ENCODE assay signal across 8 cellular contexts in genomic region chr17:47946929-47947397, GRCh38. TPM values are rescaled to one million over a fixed set of nuclear protein-coding genes. Genes with fewer than 3 reads are reported as not detected.
DNase-seq lines count a peak whose midpoint lies in the region; ATAC-seq and TF ChIP-seq lines count a peak whose summit lies in the region.

No MANE protein-coding gene starts in this region.

- H3K9me2 ChIP-seq in Karpas-422 (replicated peaks; ENCODE audit: insufficient read depth, low read length) = no peaks in the 10 kb centered on the region

- H3K27me3 ChIP-seq in Karpas-422 (ENCODE audit: low read length) (no peaks in the 10 kb centered on the region), Peyer's patch (no peaks in the 10 kb centered on the region)

- TF ChIP-seq POLR2A in Peyer's patch (IDR thresholded peaks at IDR 0.05) = peak; percentile 40 to 49

- H3K9ac ChIP-seq in Karpas-422 (ENCODE audit: low read length) = no peak overlapping the region

- DNase-seq in ACHN (peak; percentile 86), Karpas-422 (peak; percentile 92), Peyer's patch (peak; percentile 79 to 94 (median 83)), nephron progenitor cell (peak; percentile 69)
- DNase-seq in activated T-cell treated with anti-CD3 and anti-CD28 coated beads, Interleukin-2, amount 50 U/mL, for 4 hours = peak; percentile 68
- DNase-seq in stimulated activated naive CD8-positive, alpha-beta T cell treated with anti-CD3 and anti-CD28 coated beads, Interleukin-15, Interleukin-2, amounts not matched to agents 100 U/mL and 50 U/mL, for 24 hours = peak; percentile 81

- H3K27me3 Mint-ChIP-seq in activated T-cell treated with anti-CD3 and anti-CD28 coated beads, Interleukin-2, amount 50 U/mL, for 4 hours (ENCODE audit: low read depth) = no peaks in the 10 kb centered on the region
- H3K27me3 Mint-ChIP-seq in nephron progenitor cell (ENCODE audit: low read depth, poor library complexity) = peaks cover 9% of the 10 kb centered on the region

- ATAC-seq in GM18858 (IDR thresholded peaks at IDR 0.05; ENCODE audit: unreplicated experiment) (peak; percentile 38), esophagus mucosa (peak; percentile 81)
- peak; percentile 80 to 83 for ATAC-seq in activated T-cell treated with anti-CD3 and anti-CD28 coated beads, Interleukin-2, amount 50 U/mL, for 4 hours
- peak; percentile 83 for ATAC-seq in stimulated activated naive CD8-positive, alpha-beta T cell treated with anti-CD3 and anti-CD28 coated beads, Interleukin-15, Interleukin-2, amounts not matched to agents 100 U/mL and 50 U/mL, for 24 hours

- H3K4me3 Mint-ChIP-seq in activated T-cell treated with anti-CD3 and anti-CD28 coated beads, Interleukin-2, amount 50 U/mL, for 4 hours = no peak overlapping the region
- no peak overlapping the region for H3K4me3 Mint-ChIP-seq in nephron progenitor cell

- no peaks in the 10 kb centered on the region for H3K9me3 ChIP-seq in Karpas-422 (ENCODE audit: low read length)
- no peaks in the 10 kb centered on the region for H3K9me3 ChIP-seq in Peyer's patch

- H3K4me2 ChIP-seq in Karpas-422 (ENCODE audit: low read depth, low read length, poor library complexity, severe bottlenecking) = no peak overlapping the region

- H3K27ac Mint-ChIP-seq in nephron progenitor cell = peak overlapping the region; percentile 36

- no peaks in the 10 kb centered on the region for H4K20me1 ChIP-seq in Karpas-422 (ENCODE audit: insufficient read depth, low read depth, low read length)

- H3K27ac ChIP-seq in Karpas-422 (ENCODE audit: low read length) (no peak overlapping the region), Peyer's patch (peak overlapping the region in 2 of 4 donors; percentile 18 to 53)

- peaks cover 62% of the 10 kb centered on the region for H3K4me1 ChIP-seq in Karpas-422 (ENCODE audit: low read length)
- peaks cover 0 to 56% (median 14%) of the 10 kb centered on the region in 4 donors for H3K4me1 ChIP-seq in Peyer's patch

- H3K36me3 Mint-ChIP-seq in activated T-cell treated with anti-CD3 and anti-CD28 coated beads, Interleukin-2, amount 50 U/mL, for 4 hours (ENCODE audit: insufficient read depth) = peaks cover 16% of the 10 kb centered on the region
- H3K36me3 Mint-ChIP-seq in nephron progenitor cell (ENCODE audit: low read depth) = no peaks in the 10 kb centered on the region

- H3K79me2 ChIP-seq in Karpas-422 (ENCODE audit: low read length) = peaks cover 7% of the 10 kb centered on the region

- no peak overlapping the region for H2AFZ ChIP-seq in Karpas-422 (ENCODE audit: low read length)

- TF ChIP-seq CTCF in Peyer's patch (IDR thresholded peaks at IDR 0.05) = peak; percentile 50 to 96 (median 86)
- peak; percentile 88 for TF ChIP-seq CTCF in nephron progenitor cell (IDR thresholded peaks at IDR 0.05)

- H3K4me3 ChIP-seq in Karpas-422 (ENCODE audit: low read length) = no peak overlapping the region
- H3K4me3 ChIP-seq in Peyer's patch = no peak overlapping the region

- no peaks in the 10 kb centered on the region for H3K9me3 Mint-ChIP-seq in activated T-cell treated with anti-CD3 and anti-CD28 coated beads, Interleukin-2, amount 50 U/mL, for 4 hours
- no peaks in the 10 kb centered on the region for H3K9me3 Mint-ChIP-seq in nephron progenitor cell

- H3K4me1 Mint-ChIP-seq in activated T-cell treated with anti-CD3 and anti-CD28 coated beads, Interleukin-2, amount 50 U/mL, for 4 hours (ENCODE audit: low read depth) = peaks cover 48% of the 10 kb centered on the region
- H3K4me1 Mint-ChIP-seq in nephron progenitor cell = peaks cover 24% of the 10 kb centered on the region

- H3K36me3 ChIP-seq in Karpas-422 (ENCODE audit: insufficient read depth, low read length) (no peaks in the 10 kb centered on the region; the same call in 1 of the 2 replicates), Peyer's patch (peaks cover 0 to 21% (median 0%) of the 10 kb centered on the region in 3 donors)

- in situ Hi-C loops in ACHN (cut with HindIII; ENCODE audit: low pct_ligation_motif_present, low pct_unique_long_range_greater_than_20kb, low sequenced_read_pairs) = no loop called here

RNA-seq across cellular contexts. Expression of gene PNPO, which starts 5.6 kb away (rescaled TPM):
- 26.8 and 32.0 TPM in 2 replicates for total RNA-seq in Karpas-422 (2014; rRNA removed; shearing (Covaris generic); ENCODE audit: low replicate concordance)
- total RNA-seq in Peyer's patch (100 to 1,000 TPM in 1 of 4 donors, 10 to 100 TPM in 3; 23.9 to 103 (median 64.6) TPM), esophagus mucosa (33.3 TPM)
- 10 to 100 TPM; 82.8 to 83.5 (median 83.2) TPM for total RNA-seq in activated T-cell treated with anti-CD3 and anti-CD28 coated beads, Interleukin-2, amount 50 U/mL, for 4 hours

RNA-seq across cellular contexts. Expression of gene PRR15L, which starts 10.7 kb away (rescaled TPM):
- 0.97 and 2.7 TPM in 2 replicates for total RNA-seq in Karpas-422 (2014; rRNA removed; shearing (Covaris generic); ENCODE audit: low replicate concordance)
- total RNA-seq in Peyer's patch (100 to 1,000 TPM in 3 of 4 donors, 10 to 100 TPM in 1; 88.3 to 358 (median 288) TPM), esophagus mucosa (11.0 TPM)
- under 1 TPM in 2 of 3 donors, not detected in 1; 0.14 to 0.29 TPM for total RNA-seq in activated T-cell treated with anti-CD3 and anti-CD28 coated beads, Interleukin-2, amount 50 U/mL, for 4 hours

RNA-seq across cellular contexts. Expression of gene CDK5RAP3, which starts 23.9 kb away (rescaled TPM):
- total RNA-seq in Karpas-422 (2014; rRNA removed; shearing (Covaris generic); ENCODE audit: low replicate concordance) = 213 and 402 TPM in 2 replicates
- total RNA-seq in Peyer's patch = 1,000 to 10,000 TPM in 1 of 4 donors, 100 to 1,000 TPM in 3; 198 to 1,062 (median 553) TPM
- total RNA-seq in activated T-cell treated with anti-CD3 and anti-CD28 coated beads, Interleukin-2, amount 50 U/mL, for 4 hours = 100 to 1,000 TPM; 145 to 159 (median 156) TPM
- 73.4 TPM for total RNA-seq in esophagus mucosa

RNA-seq across cellular contexts. Expression of gene SP2, which starts 50.9 kb away (rescaled TPM):
- 3.6 and 4.4 TPM in 2 replicates for total RNA-seq in Karpas-422 (2014; rRNA removed; shearing (Covaris generic); ENCODE audit: low replicate concordance)
- 10 to 100 TPM in 3 of 4 donors, 1 to 10 TPM in 1; 8.6 to 29.7 (median 16.6) TPM for total RNA-seq in Peyer's patch
- 10 to 100 TPM; 20.9 to 25.6 (median 23.1) TPM for total RNA-seq in activated T-cell treated with anti-CD3 and anti-CD28 coated beads, Interleukin-2, amount 50 U/mL, for 4 hours
- total RNA-seq in esophagus mucosa = 12.7 TPM
